Comparison of ENCODE assay signal across 8 cellular contexts in genomic region chr15:62847900-62848489, GRCh38.
A peak's percentile ranks its signal among the peaks of the same experiment; 100 is the strongest.
DNase-seq lines count a peak whose midpoint lies in the region; ATAC-seq and TF ChIP-seq lines count a peak whose summit lies in the region.

No MANE protein-coding gene starts in this region.

- H3K4me1 ChIP-seq in mesendoderm (ENCODE audit: control insufficient read depth, low read depth, low read length) (peaks cover 15% of the 10 kb centered on the region), thyroid gland (no peaks in the 10 kb centered on the region)

- TF ChIP-seq CTCF in WERI-Rb-1 (IDR thresholded peaks at IDR 0.05; ENCODE audit: low read depth, low read length): peak; percentile 81
- peak in 5 of 6 experiments; percentile 15 to 34 (median 30) for TF ChIP-seq CTCF in thyroid gland (IDR thresholded peaks at IDR 0.05)

- no peak overlapping the region for H3K56ac ChIP-seq in mesendoderm (ENCODE audit: low read length)

- no peak for TF ChIP-seq EP300 in Ishikawa (IDR thresholded peaks at IDR 0.05; ENCODE audit: borderline replicate concordance)

- H3K9ac ChIP-seq in mesendoderm (ENCODE audit: low read length): no peak overlapping the region

- H3K36me3 Mint-ChIP-seq in effector memory CD8-positive, alpha-beta T cell (ENCODE audit: insufficient read depth): peaks cover 2% of the 10 kb centered on the region

- peak; percentile 80 for DNase-seq in DMS53 (lab: John Stamatoyannopoulos, UW)
- DNase-seq in WERI-Rb-1: peak; percentile 87
- peak; percentile 31 to 50 (median 38) for DNase-seq in effector memory CD8-positive, alpha-beta T cell
- DNase-seq in mesendoderm: peak; percentile 71
- peak; percentile 32 to 35 for DNase-seq in thyroid gland
- DNase-seq in central memory CD4-positive, alpha-beta T cell: no peak

- H3K9me3 Mint-ChIP-seq in effector memory CD8-positive, alpha-beta T cell: no peaks in the 10 kb centered on the region

- H2BK5ac ChIP-seq in mesendoderm (ENCODE audit: low read length): no peak overlapping the region

- H3K79me1 ChIP-seq in mesendoderm (ENCODE audit: low read length): no peaks in the 10 kb centered on the region

- H3K27ac Mint-ChIP-seq in effector memory CD8-positive, alpha-beta T cell: no peak overlapping the region

- no peak for ATAC-seq in effector memory CD8-positive, alpha-beta T cell (replicated peaks)
- no peak for ATAC-seq in GM21526 (IDR thresholded peaks at IDR 0.05; ENCODE audit: low FRiP score, unreplicated experiment)

- no peak overlapping the region for H4K8ac ChIP-seq in mesendoderm (ENCODE audit: low read depth, low read length)

- H2BK15ac ChIP-seq in mesendoderm (replicated peaks; ENCODE audit: low read depth): no peak overlapping the region

- no peak overlapping the region for H3K4me2 ChIP-seq in mesendoderm (ENCODE audit: low read length)

- H3K18ac ChIP-seq in mesendoderm (ENCODE audit: low read length): no peak overlapping the region

- no peak overlapping the region for H3K27ac ChIP-seq in WERI-Rb-1
- H3K27ac ChIP-seq in mesendoderm (ENCODE audit: low read depth, low read length): no peak overlapping the region
- H3K27ac ChIP-seq in thyroid gland: no peak overlapping the region

- no peaks in the 10 kb centered on the region for H3K36me3 ChIP-seq in WERI-Rb-1
- no peaks in the 10 kb centered on the region for H3K36me3 ChIP-seq in mesendoderm (ENCODE audit: control insufficient read depth, insufficient read depth, low read length)
- H3K36me3 ChIP-seq in thyroid gland: no peaks in the 10 kb centered on the region

- H2AK5ac ChIP-seq in mesendoderm (ENCODE audit: low read length): no peak overlapping the region

- no peak overlapping the region for H3K4ac ChIP-seq in mesendoderm (ENCODE audit: low read depth, low read length)

- H4K5ac ChIP-seq in mesendoderm (ENCODE audit: low read length): no peak overlapping the region

- peak; percentile 74 for TF ChIP-seq RAD21 in Ishikawa (IDR thresholded peaks at IDR 0.05; ENCODE audit: low read depth)

- H3K4me3 ChIP-seq in WERI-Rb-1 (ENCODE audit: low read depth, low read length) (no peak overlapping the region), mesendoderm (ENCODE audit: low read length) (no peak overlapping the region), thyroid gland (replicated peaks in 1 of 3) (no peak overlapping the region)

- H3K27me3 ChIP-seq in WERI-Rb-1 (ENCODE audit: insufficient read depth, low read depth, severe bottlenecking) (no peaks in the 10 kb centered on the region), mesendoderm (ENCODE audit: insufficient read depth, low read length, poor library complexity) (no peaks in the 10 kb centered on the region), thyroid gland (no peaks in the 10 kb centered on the region)

- H3K4me1 Mint-ChIP-seq in effector memory CD8-positive, alpha-beta T cell (ENCODE audit: low read depth in 2 of 2): no peaks in the 10 kb centered on the region

- H3K9me3 ChIP-seq in WERI-Rb-1 (ENCODE audit: severe bottlenecking): no peaks in the 10 kb centered on the region
- H3K9me3 ChIP-seq in thyroid gland: no peaks in the 10 kb centered on the region

- WGBS in mesendoderm (ENCODE audit: extremely low coverage, insufficient coverage, low lambda C conversion rate): no CpG with 5 or more reads among the region's 7 CpGs
- WGBS in thyroid gland, 2 donors: 84 to 89% methylated on average over 7 of the region's 7 CpGs

- intact Hi-C loops in thyroid gland (cut with DNase I): no loop called here

- H2BK120ac ChIP-seq in mesendoderm (ENCODE audit: low read depth, low read length): no peak overlapping the region

- no peak for TF ChIP-seq POLR2A in thyroid gland (IDR thresholded peaks at IDR 0.05)

- H3K27me3 Mint-ChIP-seq in effector memory CD8-positive, alpha-beta T cell: peaks cover 42 to 59% of the 10 kb centered on the region in 2 donors

- H3K4me3 Mint-ChIP-seq in effector memory CD8-positive, alpha-beta T cell: no peak overlapping the region

- H3K23ac ChIP-seq in mesendoderm (ENCODE audit: low read length): no peak overlapping the region

- H3K79me2 ChIP-seq in mesendoderm (ENCODE audit: control insufficient read depth, insufficient read depth, low read length): no peaks in the 10 kb centered on the region

TF ChIP-seq in Ishikawa, 13 proteins besides CTCF, POLR2A, EP300 and RAD21:
- TF ChIP-seq TEAD4 (IDR thresholded peaks at IDR 0.05) (no peak), CEBPB (IDR thresholded peaks at IDR 0.05) (no peak), MAX (IDR thresholded peaks at IDR 0.05) (no peak), TCF12 (IDR thresholded peaks at IDR 0.05; ENCODE audit: low read depth) (no peak), EGR1 (IDR thresholded peaks at IDR 0.05) (no peak), CREB1 (IDR thresholded peaks at IDR 0.05; ENCODE audit: low read depth) (no peak), TAF1 (IDR thresholded peaks at IDR 0.05; ENCODE audit: low read depth) (no peak), ZBTB7A (IDR thresholded peaks at IDR 0.05; ENCODE audit: low read depth) (no peak), NFIC (IDR thresholded peaks at IDR 0.05) (no peak)
- TF ChIP-seq, protein P1, sequence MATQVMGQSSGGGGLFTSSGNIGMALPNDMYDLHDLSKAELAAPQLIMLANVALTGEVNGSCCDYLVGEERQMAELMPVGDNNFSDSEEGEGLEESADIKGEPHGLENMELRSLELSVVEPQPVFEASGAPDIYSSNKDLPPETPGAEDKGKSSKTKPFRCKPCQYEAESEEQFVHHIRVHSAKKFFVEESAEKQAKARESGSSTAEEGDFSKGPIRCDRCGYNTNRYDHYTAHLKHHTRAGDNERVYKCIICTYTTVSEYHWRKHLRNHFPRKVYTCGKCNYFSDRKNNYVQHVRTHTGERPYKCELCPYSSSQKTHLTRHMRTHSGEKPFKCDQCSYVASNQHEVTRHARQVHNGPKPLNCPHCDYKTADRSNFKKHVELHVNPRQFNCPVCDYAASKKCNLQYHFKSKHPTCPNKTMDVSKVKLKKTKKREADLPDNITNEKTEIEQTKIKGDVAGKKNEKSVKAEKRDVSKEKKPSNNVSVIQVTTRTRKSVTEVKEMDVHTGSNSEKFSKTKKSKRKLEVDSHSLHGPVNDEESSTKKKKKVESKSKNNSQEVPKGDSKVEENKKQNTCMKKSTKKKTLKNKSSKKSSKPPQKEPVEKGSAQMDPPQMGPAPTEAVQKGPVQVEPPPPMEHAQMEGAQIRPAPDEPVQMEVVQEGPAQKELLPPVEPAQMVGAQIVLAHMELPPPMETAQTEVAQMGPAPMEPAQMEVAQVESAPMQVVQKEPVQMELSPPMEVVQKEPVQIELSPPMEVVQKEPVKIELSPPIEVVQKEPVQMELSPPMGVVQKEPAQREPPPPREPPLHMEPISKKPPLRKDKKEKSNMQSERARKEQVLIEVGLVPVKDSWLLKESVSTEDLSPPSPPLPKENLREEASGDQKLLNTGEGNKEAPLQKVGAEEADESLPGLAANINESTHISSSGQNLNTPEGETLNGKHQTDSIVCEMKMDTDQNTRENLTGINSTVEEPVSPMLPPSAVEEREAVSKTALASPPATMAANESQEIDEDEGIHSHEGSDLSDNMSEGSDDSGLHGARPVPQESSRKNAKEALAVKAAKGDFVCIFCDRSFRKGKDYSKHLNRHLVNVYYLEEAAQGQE (IDR thresholded peaks at IDR 0.05; ENCODE audit: low read depth): no peak
- TF ChIP-seq, protein P2, sequence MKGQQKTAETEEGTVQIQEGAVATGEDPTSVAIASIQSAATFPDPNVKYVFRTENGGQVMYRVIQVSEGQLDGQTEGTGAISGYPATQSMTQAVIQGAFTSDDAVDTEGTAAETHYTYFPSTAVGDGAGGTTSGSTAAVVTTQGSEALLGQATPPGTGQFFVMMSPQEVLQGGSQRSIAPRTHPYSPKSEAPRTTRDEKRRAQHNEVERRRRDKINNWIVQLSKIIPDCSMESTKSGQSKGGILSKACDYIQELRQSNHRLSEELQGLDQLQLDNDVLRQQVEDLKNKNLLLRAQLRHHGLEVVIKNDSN (IDR thresholded peaks at IDR 0.05): no peak
